ENCODE assay signal across 21 cellular contexts in the genomic region with DNA sequence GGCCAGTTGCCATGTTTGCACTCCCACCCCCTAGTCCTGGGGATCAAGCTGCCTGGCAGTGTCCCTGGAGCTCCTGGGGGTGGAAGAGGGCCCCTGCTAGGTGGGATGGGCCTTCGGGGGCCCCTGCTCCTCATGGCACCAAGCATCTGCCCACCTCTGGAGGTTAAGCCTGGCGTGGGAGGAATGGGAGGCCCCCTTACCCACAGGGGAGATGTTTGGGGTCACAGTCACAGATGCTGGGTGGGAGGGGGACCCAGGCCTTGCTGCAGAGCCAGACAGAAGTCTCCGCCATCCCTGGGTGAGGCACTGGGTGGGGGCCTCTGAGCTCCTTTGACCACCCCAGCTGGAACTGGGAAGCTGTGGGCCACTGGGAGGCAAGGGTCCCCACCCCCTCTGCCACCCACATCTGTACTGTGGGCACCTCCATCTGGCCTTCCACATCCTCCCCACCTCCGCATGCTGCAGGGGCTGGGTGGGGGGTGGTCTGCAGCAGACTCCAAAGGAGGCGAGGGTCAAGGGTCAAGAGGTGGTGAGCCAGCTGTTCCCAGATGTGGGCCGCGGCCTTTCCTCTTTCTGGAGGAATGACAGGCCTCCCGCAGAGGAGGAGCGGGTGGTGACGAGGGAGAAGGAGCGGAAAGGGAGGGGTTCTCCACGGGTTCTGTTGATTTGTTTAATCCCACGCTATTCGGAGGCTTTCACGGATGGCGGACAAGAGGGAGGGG. TPM values are rescaled to one million over a fixed set of nuclear protein-coding genes. Genes with fewer than 3 reads are reported as not detected.
DNase-seq lines count a peak whose midpoint lies in the region; ATAC-seq lines count a peak whose summit lies in the region.
"Had no signal": no experiment of that assay in that cellular context is flagged by ENCODE, and none has a peak within 500 bp of the region (broad histone marks: within the 10 kb centered on the region; RNA-seq: fewer than 3 reads in every experiment).

No MANE protein-coding gene starts in this region.

- no peaks in the 10 kb centered on the region for H3K9me3 ChIP-seq in T-helper 17 cell (ENCODE audit: control insufficient read depth, low read length, poor library complexity, severe bottlenecking)
- no peaks in the 10 kb centered on the region for H3K9me3 ChIP-seq in iPS DF 6.9 (ENCODE audit: control insufficient read depth, insufficient read depth, low read length)
- H3K9me3 ChIP-seq: lower lobe of right lung, MG63, prostate gland, tibial nerve had no signal

- peak overlapping the region; percentile 74 for H3K4me3 Mint-ChIP-seq in T-helper 17 cell
- H3K4me3 Mint-ChIP-seq in stimulated activated naive B cell treated with anti-CD40 and anti-IgM and Interleukin-4, amounts not matched to agents 10 μg/mL and 1 μg/mL and 100 μg/mL, for 72 hours: peak overlapping the region; percentile 60 to 72
- H3K4me3 Mint-ChIP-seq: activated CD4-positive, alpha-beta memory T cell treated with anti-CD3 and anti-CD28 coated beads for 36 hours; activated T-cell treated with anti-CD3 and anti-CD28 coated beads, Interleukin-2, amount 50 U/mL, for 24 hours; CD4-positive, alpha-beta memory T cell; stimulated activated effector memory CD8-positive, alpha-beta T cell treated with anti-CD3 and anti-CD28 coated beads, Interleukin-12 subunit alpha, Interleukin-12 subunit beta, amount 100 ng/mL, for 72 hours had no signal

- H3K36me3 ChIP-seq in iPS DF 6.9 (ENCODE audit: control insufficient read depth, insufficient read depth, low read length): peaks cover 4% of the 10 kb centered on the region; the same call in 1 of the 2 replicates
- H3K36me3 ChIP-seq: lower lobe of right lung, MG63, prostate gland, tibial nerve had no signal

- peaks cover 11% of the 10 kb centered on the region for H3K4me1 Mint-ChIP-seq in T-helper 17 cell
- peaks cover 18 to 41% of the 10 kb centered on the region in 2 donors for H3K4me1 Mint-ChIP-seq in stimulated activated naive B cell treated with anti-CD40 and anti-IgM and Interleukin-4, amounts not matched to agents 10 μg/mL and 1 μg/mL and 100 μg/mL, for 72 hours

- H3K4me1 ChIP-seq in iPS DF 6.9 (ENCODE audit: control insufficient read depth, insufficient read depth, low read length): peaks cover 22% of the 10 kb centered on the region

- peak overlapping the region; percentile 23; the same call in 1 of the 2 replicates for H3K4me3 ChIP-seq in iPS DF 6.9 (ENCODE audit: low read length)
- H3K4me3 ChIP-seq: lower lobe of right lung, MG63, prostate gland, tibial nerve had no signal

- no peak for ATAC-seq in T-helper 17 cell
- ATAC-seq in stimulated activated naive B cell treated with anti-CD40 and anti-IgM and Interleukin-4, amounts not matched to agents 10 μg/mL and 1 μg/mL and 100 μg/mL, for 72 hours (replicated peaks): no peak
- no peak for ATAC-seq in GM21717 (IDR thresholded peaks at IDR 0.05; ENCODE audit: unreplicated experiment)
- ATAC-seq in HG03139 (IDR thresholded peaks at IDR 0.05; ENCODE audit: unreplicated experiment): no peak
- ATAC-seq: SK-N-SH treated with all-trans-retinoic acid at 6 μM for 48 hours; stimulated activated effector memory CD8-positive, alpha-beta T cell treated with anti-CD3 and anti-CD28 coated beads, Interleukin-12 subunit alpha, Interleukin-12 subunit beta, amount 100 ng/mL, for 72 hours had no signal

- no CpG with 5 or more reads among the region's 16 CpGs for WGBS in iPS DF 6.9 (ENCODE audit: insufficient coverage, insufficient read length)

- peaks cover 7% of the 10 kb centered on the region for H3K36me3 Mint-ChIP-seq in T-helper 17 cell (ENCODE audit: low read depth)
- H3K36me3 Mint-ChIP-seq in stimulated activated naive B cell treated with anti-CD40 and anti-IgM and Interleukin-4, amounts not matched to agents 10 μg/mL and 1 μg/mL and 100 μg/mL, for 72 hours: peaks cover 3% of the 10 kb centered on the region in 2 donors
- H3K36me3 Mint-ChIP-seq: activated CD4-positive, alpha-beta memory T cell treated with anti-CD3 and anti-CD28 coated beads for 36 hours; CD4-positive, alpha-beta memory T cell had no signal

- peak; percentile 37 for DNase-seq in NCI-H2196 (lab: John Stamatoyannopoulos, UW; ENCODE audit: unreplicated experiment)
- no peak for DNase-seq in NCI-H2196 treated with DMSO at 0.1 percent for 48 hours (lab: John Stamatoyannopoulos, UW; ENCODE audit: unreplicated experiment)
- no peak for DNase-seq in T-helper 17 cell
- DNase-seq in iPS DF 6.9 (ENCODE audit: low read depth, low spot score): no peak
- DNase-seq in stimulated activated naive B cell treated with anti-CD40 and anti-IgM and Interleukin-4, amounts not matched to agents 10 μg/mL and 1 μg/mL and 100 μg/mL, for 72 hours: no peak
- DNase-seq in NCI-H1417 treated with DMSO at 0.1 percent for 48 hours (lab: John Stamatoyannopoulos, UW): no peak
- DNase-seq: activated CD4-positive, alpha-beta memory T cell treated with anti-CD3 and anti-CD28 coated beads for 36 hours; activated naive CD4-positive, alpha-beta T cell treated with anti-CD3 and anti-CD28 coated beads, Interleukin-2, amount 50 U/mL, for 16 hours; activated T-cell treated with anti-CD3 and anti-CD28 coated beads, Interleukin-2, amount 50 U/mL, for 24 hours; CD4-positive, alpha-beta memory T cell; cortex of kidney; lower lobe of right lung; MG63; NCI-H187; NCI-H774 had no signal

- H3K27ac Mint-ChIP-seq in T-helper 17 cell: no peak overlapping the region
- H3K27ac Mint-ChIP-seq in stimulated activated naive B cell treated with anti-CD40 and anti-IgM and Interleukin-4, amounts not matched to agents 10 μg/mL and 1 μg/mL and 100 μg/mL, for 72 hours: no peak overlapping the region
- H3K27ac Mint-ChIP-seq: activated CD4-positive, alpha-beta memory T cell treated with anti-CD3 and anti-CD28 coated beads for 36 hours; activated T-cell treated with anti-CD3 and anti-CD28 coated beads, Interleukin-2, amount 50 U/mL, for 24 hours; CD4-positive, alpha-beta memory T cell; stimulated activated effector memory CD8-positive, alpha-beta T cell treated with anti-CD3 and anti-CD28 coated beads, Interleukin-12 subunit alpha, Interleukin-12 subunit beta, amount 100 ng/mL, for 72 hours had no signal

- H3K27me3 ChIP-seq in iPS DF 6.9 (ENCODE audit: control insufficient read depth, insufficient read depth, low read length): peaks cover 38% of the 10 kb centered on the region

- H3K27me3 Mint-ChIP-seq in T-helper 17 cell: peaks cover 42% of the 10 kb centered on the region
- H3K27me3 Mint-ChIP-seq in stimulated activated naive B cell treated with anti-CD40 and anti-IgM and Interleukin-4, amounts not matched to agents 10 μg/mL and 1 μg/mL and 100 μg/mL, for 72 hours: peaks cover 65 to 87% of the 10 kb centered on the region in 2 donors

- H3K27ac ChIP-seq in iPS DF 6.9 (ENCODE audit: low read length): no peak overlapping the region
- H3K27ac ChIP-seq: lower lobe of right lung, prostate gland, tibial nerve had no signal

- no peaks in the 10 kb centered on the region for H3K9me3 Mint-ChIP-seq in stimulated activated naive B cell treated with anti-CD40 and anti-IgM and Interleukin-4, amounts not matched to agents 10 μg/mL and 1 μg/mL and 100 μg/mL, for 72 hours
- H3K9me3 Mint-ChIP-seq: activated CD4-positive, alpha-beta memory T cell treated with anti-CD3 and anti-CD28 coated beads for 36 hours; activated T-cell treated with anti-CD3 and anti-CD28 coated beads, Interleukin-2, amount 50 U/mL, for 24 hours; CD4-positive, alpha-beta memory T cell; stimulated activated effector memory CD8-positive, alpha-beta T cell treated with anti-CD3 and anti-CD28 coated beads, Interleukin-12 subunit alpha, Interleukin-12 subunit beta, amount 100 ng/mL, for 72 hours had no signal

RNA-seq across cellular contexts. Expression of gene YTHDF1, which starts 41.5 kb away (rescaled TPM):
- total RNA-seq in T-helper 17 cell: 10 to 100 TPM; 30.0 to 41.4 TPM
